Comparison of ENCODE assay signal across 22 cellular contexts in genomic region chr9:132147839-132148238, GRCh38.
"Had no signal": no experiment of that assay in that cellular context is flagged by ENCODE, and none has a peak within 500 bp of the region (broad histone marks: within the 10 kb centered on the region; RNA-seq: fewer than 3 reads in every experiment).

No MANE protein-coding gene starts in this region.

- H3K9me3 ChIP-seq: MG63, SK-N-SH had no signal

- H3K9ac ChIP-seq: SK-N-SH had no signal

- DNase-seq: Karpas-422, KG1, MG63, NCI-H1092, NCI-H1105 treated with DMSO at 0.1 percent for 48 hours, NCI-H1417 treated with DMSO at 0.1 percent for 48 hours, NCI-H146, NCI-H1694 treated with DMSO at 0.1 percent for 48 hours, NCI-H1930, NCI-H2081, NCI-H2107, NCI-H2227 treated with DMSO at 0.1 percent for 48 hours, NCI-H524, NCI-H526 treated with DMSO at 0.1 percent for 48 hours, NCI-H774, SHP77, SK-N-SH, SW 1271 had no signal

- FAIRE-seq: HTR-8/SVneo, RCC 7860 had no signal

- H3K4me2 ChIP-seq: SK-N-SH had no signal

- H3K27ac ChIP-seq: HL-60, RWPE1 had no signal

- H3K4me3 ChIP-seq: MG63 had no signal

- H3K36me3 ChIP-seq: MG63 had no signal
